ENCODE assay signal across 2 cellular contexts in genomic region chr1:204327870-204328269, GRCh38. TPM values are rescaled to one million over a fixed set of nuclear protein-coding genes. Genes with fewer than 3 reads are reported as not detected.
"Had no signal": no experiment of that assay in that cellular context is flagged by ENCODE, and none has a peak within 500 bp of the region (broad histone marks: within the 10 kb centered on the region; RNA-seq: fewer than 3 reads in every experiment).

No MANE protein-coding gene starts in this region.

RNA-seq across cellular contexts. Expression of gene PLEKHA6, which starts 31.9 kb away (rescaled TPM):
- total RNA-seq: activated CD4-positive, alpha-beta memory T cell treated with anti-CD3 and anti-CD28 coated beads, Interleukin-2, amount 10 ng/mL, durations not matched to agents 7 days and 5 days; activated CD4-positive, alpha-beta T cell treated with anti-CD3 and anti-CD28 coated beads, Interleukin-2, amount 10 ng/mL, durations not matched to agents 7 days and 5 days had no signal
